Comparison of ENCODE assay signal across 11 cellular contexts in the genomic region with DNA sequence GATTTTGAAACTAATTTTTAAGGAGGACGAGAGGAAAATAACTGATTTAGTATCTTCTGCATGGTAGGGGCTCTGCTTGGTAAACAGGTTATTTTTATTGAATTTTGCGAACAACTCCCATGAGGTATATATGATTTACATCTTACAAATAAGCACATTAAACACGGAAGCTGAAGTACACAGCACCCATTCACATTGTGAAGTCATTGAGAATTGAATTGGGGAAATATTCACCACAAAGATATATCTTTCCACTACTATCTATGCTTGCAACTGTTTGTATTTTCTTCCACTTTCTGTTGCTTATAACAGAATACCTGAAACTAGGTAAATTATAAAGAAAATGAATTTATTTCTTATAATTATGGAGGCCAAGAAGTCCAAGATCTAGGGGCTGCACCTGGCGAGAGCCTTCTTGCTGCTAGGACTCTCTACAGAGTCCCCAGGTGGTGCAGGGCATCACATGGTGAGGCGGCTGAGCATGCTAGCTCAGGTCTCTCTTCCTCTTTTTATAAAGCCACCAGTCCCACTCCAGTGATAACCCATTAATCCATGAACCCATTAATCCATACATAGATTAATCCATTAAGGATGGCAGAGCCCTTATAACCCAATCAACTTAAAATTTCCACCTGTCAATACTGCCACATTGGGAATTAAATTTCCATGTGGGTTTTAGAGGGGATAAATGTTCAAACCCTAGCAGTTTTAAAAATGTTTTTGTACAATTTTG.
DNase-seq lines count a peak whose midpoint lies in the region; ATAC-seq, FAIRE-seq and TF ChIP-seq lines count a peak whose summit lies in the region.
"Had no signal": no experiment of that assay in that cellular context is flagged by ENCODE, and none has a peak within 500 bp of the region (broad histone marks: within the 10 kb centered on the region; RNA-seq: fewer than 3 reads in every experiment).

No MANE protein-coding gene starts in this region.

- H3K9me3 ChIP-seq in A673 (ENCODE audit: low read depth, low read length, poor library complexity, severe bottlenecking) = no peaks in the 10 kb centered on the region
- H3K9me3 ChIP-seq: SK-N-SH had no signal

- no peak overlapping the region for H3K4me3 ChIP-seq in A673 (ENCODE audit: low read depth, low read length, poor library complexity, severe bottlenecking)

- peak; percentile 96 for ATAC-seq in GM18868 (IDR thresholded peaks at IDR 0.05; ENCODE audit: unreplicated experiment)
- peak; percentile 77 for ATAC-seq in GM21737 (IDR thresholded peaks at IDR 0.05; ENCODE audit: unreplicated experiment)
- peak; percentile 87 for ATAC-seq in HG03439 (IDR thresholded peaks at IDR 0.05; ENCODE audit: unreplicated experiment)
- ATAC-seq: HCT116 had no signal

- CTCF ChIA-PET in A673 (lab: Charles Lee) = no interaction called here

- no peaks in the 10 kb centered on the region for H3K4me1 ChIP-seq in A673 (ENCODE audit: insufficient read depth, low read length, poor library complexity, severe bottlenecking)

- no peak for FAIRE-seq in HTR-8/SVneo (lab: Jason Lieb, UNC)

- H3K27ac ChIP-seq in A673 (ENCODE audit: low read depth, low read length, poor library complexity, severe bottlenecking) = no peak overlapping the region

- intact Hi-C loops in A673 (cut with micrococcal nuclease; ENCODE audit: unreplicated experiment) = no loop called here

- no peaks in the 10 kb centered on the region for H3K36me3 ChIP-seq in A673 (ENCODE audit: insufficient read depth, low read length, poor library complexity, severe bottlenecking)

- H3K27me3 ChIP-seq in A673 (replicated peaks; ENCODE audit: insufficient read depth, low read depth, low read length, poor library complexity) = no peaks in the 10 kb centered on the region

- POLR2A ChIA-PET in A673 (lab: Charles Lee; ENCODE audit: low non-redundant PET) = no interaction called here

- no peak for TF ChIP-seq CTCF in A673 (conservative IDR thresholded peaks at IDR 0.05; ENCODE audit: low read depth, low read length)

- no TSS peak for BruUV-seq in A673 (replicated peaks; lab: Mats Ljungman, UMichigan)

- DNase-seq in germinal center (ENCODE audit: low spot score) = peak; percentile 44
- DNase-seq in HTR-8/SVneo (ENCODE audit: insufficient read length, low spot score) = no peak
- no peak for DNase-seq in A673 (ENCODE audit: low spot score)
- DNase-seq in NCI-H2171 treated with DMSO at 0.1 percent for 48 hours (lab: John Stamatoyannopoulos, UW) = no peak
- DNase-seq in GM03348 (ENCODE audit: low spot score) = no peak
- DNase-seq: NCI-H1105 had no signal
